ENCODE assay signal across 17 cellular contexts in genomic region chr4:22969314-22969896, GRCh38.
A peak's percentile ranks its signal among the peaks of the same experiment; 100 is the strongest.
DNase-seq lines count a peak whose midpoint lies in the region; ATAC-seq, FAIRE-seq and TF ChIP-seq lines count a peak whose summit lies in the region.
"Had no signal": no experiment of that assay in that cellular context is flagged by ENCODE, and none has a peak within 500 bp of the region (broad histone marks: within the 10 kb centered on the region; RNA-seq: fewer than 3 reads in every experiment).

No MANE protein-coding gene starts in this region.

- WGBS in small intestine, 3 donors, result 16 to 49% (median 27%) methylated on average over 4 of the region's 4 CpGs

- intact Hi-C loops in vagina (cut with DNase I), result no loop called here

- no peaks in the 10 kb centered on the region for H3K4me1 ChIP-seq in small intestine (ENCODE audit: control insufficient read depth in 2 of 2, insufficient read depth in 1 of 2, low read depth in 1 of 2, low read length in 1 of 2)
- no peaks in the 10 kb centered on the region for H3K4me1 ChIP-seq in vagina

- no peak for TF ChIP-seq POLR2A in vagina (IDR thresholded peaks at IDR 0.05)

- no peak for FAIRE-seq in small intestine (lab: Jason Lieb, UNC)
- FAIRE-seq: TTC549 had no signal

- H3K27ac ChIP-seq in RWPE1 (no peak overlapping the region), small intestine (ENCODE audit: low read depth in 1 of 2, low read length in 1 of 2) (no peak overlapping the region), vagina (no peak overlapping the region)

- POLR2A ChIA-PET in RWPE1 (lab: Yijun Ruan, JAX; ENCODE audit: low non-redundant PET), result no interaction called here

- CTCF ChIA-PET in RWPE1 (lab: Yijun Ruan, JAX), result interaction anchor here (1.0 kb wide), 1 partner anchor 72 kb away, joined by 5 read pairs; no protein-coding TSS in a partner anchor

- no peaks in the 10 kb centered on the region for H3K27me3 ChIP-seq in small intestine (ENCODE audit: control insufficient read depth in 2 of 2, insufficient read depth in 2 of 2, low read length in 2 of 2)
- no peaks in the 10 kb centered on the region for H3K27me3 ChIP-seq in vagina

- H3K4me3 ChIP-seq in fibroblast of villous mesenchyme (ENCODE audit: low read depth, low read length) (no peak overlapping the region), small intestine (ENCODE audit: low read depth in 1 of 2, low read length in 2 of 2) (no peak overlapping the region), vagina (no peak overlapping the region)

- H3K9me3 ChIP-seq in small intestine (ENCODE audit: control insufficient read depth, low read depth) (no peaks in the 10 kb centered on the region), vagina (no peaks in the 10 kb centered on the region)

- ATAC-seq in HG02970 (IDR thresholded peaks at IDR 0.05; ENCODE audit: low FRiP score, unreplicated experiment), result no peak
- ATAC-seq: activated CD8-positive, alpha-beta T cell treated with anti-CD3 and anti-CD28 coated beads, Interleukin-2, amount 10 ng/mL, durations not matched to agents 7 days and 5 days; left ventricle myocardium superior; natural killer cell treated with Interleukin-12 subunit alpha and Interleukin-12 subunit beta and Interleukin-15 and Interleukin-18, amount 100 ng/mL, for 72 hours; sciatic nerve; stimulated activated naive CD8-positive, alpha-beta T cell treated with anti-CD3 and anti-CD28 coated beads, Interleukin-15, amount 100 ng/mL, for 72 hours had no signal

- TF ChIP-seq CTCF in RWPE1 (conservative IDR thresholded peaks at IDR 0.05; ENCODE audit: low read depth), result no peak
- TF ChIP-seq CTCF in fibroblast of villous mesenchyme (IDR thresholded peaks at IDR 0.05; ENCODE audit: insufficient read depth, low read depth, low read length), result no peak
- TF ChIP-seq CTCF in vagina (IDR thresholded peaks at IDR 0.05), result no peak

- no peaks in the 10 kb centered on the region for H3K36me3 ChIP-seq in small intestine (ENCODE audit: control insufficient read depth in 2 of 2, insufficient read depth in 2 of 2, low read length in 2 of 2)
- no peaks in the 10 kb centered on the region for H3K36me3 ChIP-seq in vagina

- DNase-seq in GM04503 (ENCODE audit: low read depth) (peak; percentile 59), RWPE1 (ENCODE audit: low spot score) (peak; percentile 38), fibroblast of villous mesenchyme (ENCODE audit: low read depth) (peak; percentile 6), small intestine (peak; percentile 92), vagina (ENCODE audit: extremely low spot score in 2 of 2) (no peak), activated T-cell treated with anti-CD3 and anti-CD28 coated beads for 4 hours (no peak)
- DNase-seq: activated CD8-positive, alpha-beta T cell treated with anti-CD3 and anti-CD28 coated beads, Interleukin-2, amount 10 ng/mL, durations not matched to agents 7 days and 5 days; activated gamma-delta T cell; endodermal cell; left ventricle myocardium superior; NCI-H1048; NCI-H345; stimulated activated naive CD8-positive, alpha-beta T cell treated with anti-CD3 and anti-CD28 coated beads, Interleukin-15, amount 100 ng/mL, for 72 hours had no signal

Comparison
In these comparisons a context has a peak if more than half of its experiments do, and no peak if none do; other contexts are left out.
1. DNase-seq: peak in GM04503 (single experiment), RWPE1 (single experiment), fibroblast of villous mesenchyme (single experiment) and small intestine (single experiment); none in vagina (0 of 2) and activated T-cell treated with anti-CD3 and anti-CD28 coated beads for 4 hours (single experiment).